1 cellular context compared by ENCODE assay signal in the genomic region with DNA sequence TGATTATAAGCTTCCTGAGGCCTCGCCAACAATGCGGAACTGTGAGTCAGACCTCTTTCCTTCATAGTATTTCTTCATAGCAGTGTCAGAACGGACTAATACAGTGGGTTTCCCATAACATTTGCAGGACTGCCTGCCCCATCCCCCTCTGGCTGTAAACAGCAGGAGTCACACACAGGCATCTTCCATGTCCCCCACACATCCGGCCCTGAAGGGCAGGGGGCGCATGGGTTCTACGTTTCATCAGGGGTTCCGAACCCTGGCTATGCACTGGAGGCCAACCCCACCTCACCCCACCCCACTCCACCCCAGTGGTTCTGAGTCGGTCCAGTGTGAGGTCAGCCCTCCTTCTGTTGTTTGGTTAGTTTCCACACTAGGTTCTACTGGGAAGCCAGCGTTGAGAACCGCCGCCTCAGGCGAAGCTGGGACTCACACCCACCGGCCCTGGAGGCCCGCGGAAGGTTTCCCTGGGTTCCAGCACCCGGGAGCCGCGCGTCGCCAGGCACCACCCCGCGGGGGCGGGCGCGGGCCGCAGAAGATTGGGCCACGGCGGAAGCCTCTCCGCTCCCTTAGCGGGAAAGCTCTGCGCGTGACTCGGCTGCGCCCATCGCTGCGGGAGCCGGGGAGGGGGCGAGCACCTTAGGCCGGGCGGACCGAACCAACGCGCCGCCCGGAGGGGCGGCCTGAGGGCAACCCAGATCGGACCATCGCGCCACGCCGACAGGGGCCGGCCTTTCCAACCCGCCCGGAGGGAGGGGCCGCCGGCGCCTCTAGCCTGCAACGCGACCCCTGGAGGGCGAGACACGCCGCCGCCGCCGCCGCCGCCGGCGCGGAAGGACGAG.
A peak's percentile ranks its signal among the peaks of the same experiment; 100 is the strongest.
TF ChIP-seq lines count a peak whose summit lies in the region.

A gene with protein sequence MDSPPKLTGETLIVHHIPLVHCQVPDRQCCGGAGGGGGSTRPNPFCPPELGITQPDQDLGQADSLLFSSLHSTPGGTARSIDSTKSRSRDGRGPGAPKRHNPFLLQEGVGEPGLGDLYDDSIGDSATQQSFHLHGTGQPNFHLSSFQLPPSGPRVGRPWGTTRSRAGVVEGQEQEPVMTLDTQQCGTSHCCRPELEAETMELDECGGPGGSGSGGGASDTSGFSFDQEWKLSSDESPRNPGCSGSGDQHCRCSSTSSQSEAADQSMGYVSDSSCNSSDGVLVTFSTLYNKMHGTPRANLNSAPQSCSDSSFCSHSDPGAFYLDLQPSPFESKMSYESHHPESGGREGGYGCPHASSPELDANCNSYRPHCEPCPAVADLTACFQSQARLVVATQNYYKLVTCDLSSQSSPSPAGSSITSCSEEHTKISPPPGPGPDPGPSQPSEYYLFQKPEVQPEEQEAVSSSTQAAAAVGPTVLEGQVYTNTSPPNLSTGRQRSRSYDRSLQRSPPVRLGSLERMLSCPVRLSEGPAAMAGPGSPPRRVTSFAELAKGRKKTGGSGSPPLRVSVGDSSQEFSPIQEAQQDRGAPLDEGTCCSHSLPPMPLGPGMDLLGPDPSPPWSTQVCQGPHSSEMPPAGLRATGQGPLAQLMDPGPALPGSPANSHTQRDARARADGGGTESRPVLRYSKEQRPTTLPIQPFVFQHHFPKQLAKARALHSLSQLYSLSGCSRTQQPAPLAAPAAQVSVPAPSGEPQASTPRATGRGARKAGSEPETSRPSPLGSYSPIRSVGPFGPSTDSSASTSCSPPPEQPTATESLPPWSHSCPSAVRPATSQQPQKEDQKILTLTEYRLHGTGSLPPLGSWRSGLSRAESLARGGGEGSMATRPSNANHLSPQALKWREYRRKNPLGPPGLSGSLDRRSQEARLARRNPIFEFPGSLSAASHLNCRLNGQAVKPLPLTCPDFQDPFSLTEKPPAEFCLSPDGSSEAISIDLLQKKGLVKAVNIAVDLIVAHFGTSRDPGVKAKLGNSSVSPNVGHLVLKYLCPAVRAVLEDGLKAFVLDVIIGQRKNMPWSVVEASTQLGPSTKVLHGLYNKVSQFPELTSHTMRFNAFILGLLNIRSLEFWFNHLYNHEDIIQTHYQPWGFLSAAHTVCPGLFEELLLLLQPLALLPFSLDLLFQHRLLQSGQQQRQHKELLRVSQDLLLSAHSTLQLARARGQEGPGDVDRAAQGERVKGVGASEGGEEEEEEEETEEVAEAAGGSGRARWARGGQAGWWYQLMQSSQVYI (N-terminal part only) (plus strand): TSS at position 799 of the 842 bp plus-strand sequence. CDS start 56,411 bp downstream, outside the sequence.

TF ChIP-seq in HEK293, 187 proteins besides CTCF, POLR2A, EP300 and RAD21 (continued from another document and continues in another):
- TF ChIP-seq, protein P1, sequence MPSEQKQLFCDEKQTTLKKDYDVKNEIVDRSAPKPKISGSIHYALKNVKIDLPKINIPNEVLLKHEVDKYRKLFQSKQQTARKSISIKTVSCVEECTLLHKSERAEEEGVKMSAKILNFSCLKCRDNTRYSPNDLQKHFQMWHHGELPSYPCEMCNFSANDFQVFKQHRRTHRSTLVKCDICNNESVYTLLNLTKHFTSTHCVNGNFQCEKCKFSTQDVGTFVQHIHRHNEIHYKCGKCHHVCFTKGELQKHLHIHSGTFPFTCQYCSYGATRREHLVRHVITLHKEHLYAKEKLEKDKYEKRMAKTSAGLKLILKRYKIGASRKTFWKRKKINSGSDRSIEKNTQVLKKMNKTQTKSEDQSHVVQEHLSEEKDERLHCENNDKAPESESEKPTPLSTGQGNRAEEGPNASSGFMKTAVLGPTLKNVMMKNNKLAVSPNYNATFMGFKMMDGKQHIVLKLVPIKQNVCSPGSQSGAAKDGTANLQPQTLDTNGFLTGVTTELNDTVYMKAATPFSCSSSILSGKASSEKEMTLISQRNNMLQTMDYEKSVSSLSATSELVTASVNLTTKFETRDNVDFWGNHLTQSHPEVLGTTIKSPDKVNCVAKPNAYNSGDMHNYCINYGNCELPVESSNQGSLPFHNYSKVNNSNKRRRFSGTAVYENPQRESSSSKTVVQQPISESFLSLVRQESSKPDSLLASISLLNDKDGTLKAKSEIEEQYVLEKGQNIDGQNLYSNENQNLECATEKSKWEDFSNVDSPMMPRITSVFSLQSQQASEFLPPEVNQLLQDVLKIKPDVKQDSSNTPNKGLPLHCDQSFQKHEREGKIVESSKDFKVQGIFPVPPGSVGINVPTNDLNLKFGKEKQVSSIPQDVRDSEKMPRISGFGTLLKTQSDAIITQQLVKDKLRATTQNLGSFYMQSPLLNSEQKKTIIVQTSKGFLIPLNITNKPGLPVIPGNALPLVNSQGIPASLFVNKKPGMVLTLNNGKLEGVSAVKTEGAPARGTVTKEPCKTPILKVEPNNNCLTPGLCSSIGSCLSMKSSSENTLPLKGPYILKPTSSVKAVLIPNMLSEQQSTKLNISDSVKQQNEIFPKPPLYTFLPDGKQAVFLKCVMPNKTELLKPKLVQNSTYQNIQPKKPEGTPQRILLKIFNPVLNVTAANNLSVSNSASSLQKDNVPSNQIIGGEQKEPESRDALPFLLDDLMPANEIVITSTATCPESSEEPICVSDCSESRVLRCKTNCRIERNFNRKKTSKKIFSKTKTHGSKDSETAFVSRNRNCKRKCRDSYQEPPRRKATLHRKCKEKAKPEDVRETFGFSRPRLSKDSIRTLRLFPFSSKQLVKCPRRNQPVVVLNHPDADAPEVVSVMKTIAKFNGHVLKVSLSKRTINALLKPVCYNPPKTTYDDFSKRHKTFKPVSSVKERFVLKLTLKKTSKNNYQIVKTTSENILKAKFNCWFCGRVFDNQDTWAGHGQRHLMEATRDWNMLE (tag by site-specific recombination; conservative IDR thresholded peaks at IDR 0.05; ENCODE audit: low read depth): no peak
- TF ChIP-seq ZNF155 (tag by site-specific recombination; IDR thresholded peaks at IDR 0.05) (no peak), ZNF521 (tag by site-specific recombination; IDR thresholded peaks at IDR 0.05) (no peak), ZNF747 (tag by site-specific recombination; IDR thresholded peaks at IDR 0.05) (no peak), ZFP37 (tag by site-specific recombination; IDR thresholded peaks at IDR 0.05) (no peak), ZBTB48 (tag by site-specific recombination; IDR thresholded peaks at IDR 0.05) (peak; percentile 96), ZNF140 (tag by site-specific recombination; IDR thresholded peaks at IDR 0.05) (no peak), ZNF777 (tag by site-specific recombination; IDR thresholded peaks at IDR 0.05; ENCODE audit: borderline replicate concordance) (no peak), ZBTB21 (tag by site-specific recombination; IDR thresholded peaks at IDR 0.05) (no peak), ZXDB (tag by site-specific recombination; IDR thresholded peaks at IDR 0.05) (peak; percentile 51), BCL11B (tag by site-specific recombination; IDR thresholded peaks at IDR 0.05; ENCODE audit: low read depth) (no peak), ZNF664 (tag by site-specific recombination; IDR thresholded peaks at IDR 0.05) (no peak), ZNF558 (tag by site-specific recombination; IDR thresholded peaks at IDR 0.05) (no peak), ZNF2 (tag by site-specific recombination; IDR thresholded peaks at IDR 0.05) (0 out of 2 replicates have a peak, but pooled peaks have one; percentile 38), ZNF416 (tag by site-specific recombination; IDR thresholded peaks at IDR 0.05) (no peak), SALL2 (tag by site-specific recombination; IDR thresholded peaks at IDR 0.05; ENCODE audit: borderline replicate concordance) (no peak), ZSCAN30 (tag by site-specific recombination; IDR thresholded peaks at IDR 0.05) (peak; percentile 47; the same call in 1 of the 2 replicates), ZNF791 (tag by site-specific recombination; IDR thresholded peaks at IDR 0.05) (no peak), ZNF514 (tag by site-specific recombination; IDR thresholded peaks at IDR 0.05) (no peak), WT1 (tag by site-specific recombination; IDR thresholded peaks at IDR 0.05) (no peak), ZNF394 (tag by site-specific recombination; IDR thresholded peaks at IDR 0.05; ENCODE audit: borderline replicate concordance) (peak; percentile 24; the same call in 1 of the 2 replicates), ZNF175 (tag by site-specific recombination; IDR thresholded peaks at IDR 0.05) (no peak)
- TF ChIP-seq, protein P2, sequence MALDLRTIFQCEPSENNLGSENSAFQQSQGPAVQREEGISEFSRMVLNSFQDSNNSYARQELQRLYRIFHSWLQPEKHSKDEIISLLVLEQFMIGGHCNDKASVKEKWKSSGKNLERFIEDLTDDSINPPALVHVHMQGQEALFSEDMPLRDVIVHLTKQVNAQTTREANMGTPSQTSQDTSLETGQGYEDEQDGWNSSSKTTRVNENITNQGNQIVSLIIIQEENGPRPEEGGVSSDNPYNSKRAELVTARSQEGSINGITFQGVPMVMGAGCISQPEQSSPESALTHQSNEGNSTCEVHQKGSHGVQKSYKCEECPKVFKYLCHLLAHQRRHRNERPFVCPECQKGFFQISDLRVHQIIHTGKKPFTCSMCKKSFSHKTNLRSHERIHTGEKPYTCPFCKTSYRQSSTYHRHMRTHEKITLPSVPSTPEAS (tag by site-specific recombination; IDR thresholded peaks at IDR 0.05): no peak
- TF ChIP-seq, protein P3, sequence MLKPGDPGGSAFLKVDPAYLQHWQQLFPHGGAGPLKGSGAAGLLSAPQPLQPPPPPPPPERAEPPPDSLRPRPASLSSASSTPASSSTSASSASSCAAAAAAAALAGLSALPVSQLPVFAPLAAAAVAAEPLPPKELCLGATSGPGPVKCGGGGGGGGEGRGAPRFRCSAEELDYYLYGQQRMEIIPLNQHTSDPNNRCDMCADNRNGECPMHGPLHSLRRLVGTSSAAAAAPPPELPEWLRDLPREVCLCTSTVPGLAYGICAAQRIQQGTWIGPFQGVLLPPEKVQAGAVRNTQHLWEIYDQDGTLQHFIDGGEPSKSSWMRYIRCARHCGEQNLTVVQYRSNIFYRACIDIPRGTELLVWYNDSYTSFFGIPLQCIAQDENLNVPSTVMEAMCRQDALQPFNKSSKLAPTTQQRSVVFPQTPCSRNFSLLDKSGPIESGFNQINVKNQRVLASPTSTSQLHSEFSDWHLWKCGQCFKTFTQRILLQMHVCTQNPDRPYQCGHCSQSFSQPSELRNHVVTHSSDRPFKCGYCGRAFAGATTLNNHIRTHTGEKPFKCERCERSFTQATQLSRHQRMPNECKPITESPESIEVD (tag by site-specific recombination; IDR thresholded peaks at IDR 0.05): no peak
- TF ChIP-seq, protein P4, sequence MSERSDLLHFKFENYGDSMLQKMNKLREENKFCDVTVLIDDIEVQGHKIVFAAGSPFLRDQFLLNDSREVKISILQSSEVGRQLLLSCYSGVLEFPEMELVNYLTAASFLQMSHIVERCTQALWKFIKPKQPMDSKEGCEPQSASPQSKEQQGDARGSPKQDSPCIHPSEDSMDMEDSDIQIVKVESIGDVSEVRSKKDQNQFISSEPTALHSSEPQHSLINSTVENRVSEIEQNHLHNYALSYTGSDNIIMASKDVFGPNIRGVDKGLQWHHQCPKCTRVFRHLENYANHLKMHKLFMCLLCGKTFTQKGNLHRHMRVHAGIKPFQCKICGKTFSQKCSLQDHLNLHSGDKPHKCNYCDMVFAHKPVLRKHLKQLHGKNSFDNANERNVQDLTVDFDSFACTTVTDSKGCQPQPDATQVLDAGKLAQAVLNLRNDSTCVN (tag by site-specific recombination; optimal IDR thresholded peaks at IDR 0.05): peak; percentile 92
- TF ChIP-seq, protein P5, sequence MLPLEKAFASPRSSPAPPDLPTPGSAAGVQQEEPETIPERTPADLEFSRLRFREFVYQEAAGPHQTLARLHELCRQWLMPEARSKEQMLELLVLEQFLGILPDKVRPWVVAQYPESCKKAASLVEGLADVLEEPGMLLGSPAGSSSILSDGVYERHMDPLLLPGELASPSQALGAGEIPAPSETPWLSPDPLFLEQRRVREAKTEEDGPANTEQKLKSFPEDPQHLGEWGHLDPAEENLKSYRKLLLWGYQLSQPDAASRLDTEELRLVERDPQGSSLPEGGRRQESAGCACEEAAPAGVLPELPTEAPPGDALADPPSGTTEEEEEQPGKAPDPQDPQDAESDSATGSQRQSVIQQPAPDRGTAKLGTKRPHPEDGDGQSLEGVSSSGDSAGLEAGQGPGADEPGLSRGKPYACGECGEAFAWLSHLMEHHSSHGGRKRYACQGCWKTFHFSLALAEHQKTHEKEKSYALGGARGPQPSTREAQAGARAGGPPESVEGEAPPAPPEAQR (tag by site-specific recombination; IDR thresholded peaks at IDR 0.05): no peak
- TF ChIP-seq, protein P6, sequence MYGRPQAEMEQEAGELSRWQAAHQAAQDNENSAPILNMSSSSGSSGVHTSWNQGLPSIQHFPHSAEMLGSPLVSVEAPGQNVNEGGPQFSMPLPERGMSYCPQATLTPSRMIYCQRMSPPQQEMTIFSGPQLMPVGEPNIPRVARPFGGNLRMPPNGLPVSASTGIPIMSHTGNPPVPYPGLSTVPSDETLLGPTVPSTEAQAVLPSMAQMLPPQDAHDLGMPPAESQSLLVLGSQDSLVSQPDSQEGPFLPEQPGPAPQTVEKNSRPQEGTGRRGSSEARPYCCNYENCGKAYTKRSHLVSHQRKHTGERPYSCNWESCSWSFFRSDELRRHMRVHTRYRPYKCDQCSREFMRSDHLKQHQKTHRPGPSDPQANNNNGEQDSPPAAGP (tag by site-specific recombination; IDR thresholded peaks at IDR 0.05): no peak
- TF ChIP-seq, protein P7, sequence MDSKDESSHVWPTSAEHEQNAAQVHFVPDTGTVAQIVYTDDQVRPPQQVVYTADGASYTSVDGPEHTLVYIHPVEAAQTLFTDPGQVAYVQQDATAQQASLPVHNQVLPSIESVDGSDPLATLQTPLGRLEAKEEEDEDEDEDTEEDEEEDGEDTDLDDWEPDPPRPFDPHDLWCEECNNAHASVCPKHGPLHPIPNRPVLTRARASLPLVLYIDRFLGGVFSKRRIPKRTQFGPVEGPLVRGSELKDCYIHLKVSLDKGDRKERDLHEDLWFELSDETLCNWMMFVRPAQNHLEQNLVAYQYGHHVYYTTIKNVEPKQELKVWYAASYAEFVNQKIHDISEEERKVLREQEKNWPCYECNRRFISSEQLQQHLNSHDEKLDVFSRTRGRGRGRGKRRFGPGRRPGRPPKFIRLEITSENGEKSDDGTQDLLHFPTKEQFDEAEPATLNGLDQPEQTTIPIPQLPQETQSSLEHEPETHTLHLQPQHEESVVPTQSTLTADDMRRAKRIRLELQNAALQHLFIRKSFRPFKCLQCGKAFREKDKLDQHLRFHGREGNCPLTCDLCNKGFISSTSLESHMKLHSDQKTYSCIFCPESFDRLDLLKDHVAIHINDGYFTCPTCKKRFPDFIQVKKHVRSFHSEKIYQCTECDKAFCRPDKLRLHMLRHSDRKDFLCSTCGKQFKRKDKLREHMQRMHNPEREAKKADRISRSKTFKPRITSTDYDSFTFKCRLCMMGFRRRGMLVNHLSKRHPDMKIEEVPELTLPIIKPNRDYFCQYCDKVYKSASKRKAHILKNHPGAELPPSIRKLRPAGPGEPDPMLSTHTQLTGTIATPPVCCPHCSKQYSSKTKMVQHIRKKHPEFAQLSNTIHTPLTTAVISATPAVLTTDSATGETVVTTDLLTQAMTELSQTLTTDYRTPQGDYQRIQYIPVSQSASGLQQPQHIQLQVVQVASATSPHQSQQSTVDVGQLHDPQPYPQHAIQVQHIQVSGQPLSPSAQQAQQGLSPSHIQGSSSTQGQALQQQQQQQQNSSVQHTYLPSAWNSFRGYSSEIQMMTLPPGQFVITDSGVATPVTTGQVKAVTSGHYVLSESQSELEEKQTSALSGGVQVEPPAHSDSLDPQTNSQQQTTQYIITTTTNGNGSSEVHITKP (tag by site-specific recombination; IDR thresholded peaks at IDR 0.05): peak; percentile 97
- TF ChIP-seq, protein P8, sequence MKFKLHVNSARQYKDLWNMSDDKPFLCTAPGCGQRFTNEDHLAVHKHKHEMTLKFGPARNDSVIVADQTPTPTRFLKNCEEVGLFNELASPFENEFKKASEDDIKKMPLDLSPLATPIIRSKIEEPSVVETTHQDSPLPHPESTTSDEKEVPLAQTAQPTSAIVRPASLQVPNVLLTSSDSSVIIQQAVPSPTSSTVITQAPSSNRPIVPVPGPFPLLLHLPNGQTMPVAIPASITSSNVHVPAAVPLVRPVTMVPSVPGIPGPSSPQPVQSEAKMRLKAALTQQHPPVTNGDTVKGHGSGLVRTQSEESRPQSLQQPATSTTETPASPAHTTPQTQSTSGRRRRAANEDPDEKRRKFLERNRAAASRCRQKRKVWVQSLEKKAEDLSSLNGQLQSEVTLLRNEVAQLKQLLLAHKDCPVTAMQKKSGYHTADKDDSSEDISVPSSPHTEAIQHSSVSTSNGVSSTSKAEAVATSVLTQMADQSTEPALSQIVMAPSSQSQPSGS (tag by site-specific recombination; IDR thresholded peaks at IDR 0.05; ENCODE audit: low read depth): no peak
